ENCODE assay signal across 8 cellular contexts in the genomic region with DNA sequence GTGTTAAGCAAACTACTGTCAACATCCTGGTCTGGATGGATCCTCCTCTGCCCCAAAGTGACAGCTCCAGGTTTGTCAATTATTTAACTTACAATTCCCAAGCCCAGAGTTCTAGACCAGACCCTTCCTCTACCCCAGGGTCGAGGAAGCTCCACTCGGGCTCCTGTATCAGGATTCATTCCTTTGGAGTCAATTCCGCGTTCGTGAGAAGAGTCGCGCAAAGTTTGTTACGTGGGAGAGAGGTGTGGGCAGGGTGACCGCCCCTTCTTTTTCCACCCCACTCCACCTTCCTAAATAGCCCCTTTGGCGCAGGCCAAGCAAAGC. TPM values are rescaled to one million over a fixed set of nuclear protein-coding genes. Genes with fewer than 3 reads are reported as not detected.
DNase-seq lines count a peak whose midpoint lies in the region; ATAC-seq and TF ChIP-seq lines count a peak whose summit lies in the region.

No MANE protein-coding gene starts in this region.

- H3K79me2 ChIP-seq in GM23338 (replicated peaks; ENCODE audit: insufficient read depth) = peaks cover 31% of the 10 kb centered on the region

- peak overlapping the region; percentile 93 for H3K4me2 ChIP-seq in GM23338

- H3K4me1 Mint-ChIP-seq in GM23338 = peaks cover 11% of the 10 kb centered on the region; the same call in 2 of the 3 replicates

- peaks cover 10% of the 10 kb centered on the region for H4K20me1 ChIP-seq in GM23338 (replicated peaks; ENCODE audit: insufficient read depth)

- H3K4me1 ChIP-seq in GM23338 (ENCODE audit: insufficient read depth) (peaks cover 6% of the 10 kb centered on the region; the same call in 1 of the 2 replicates), gastroesophageal sphincter (peaks cover 11 to 53% (median 16%) of the 10 kb centered on the region in 3 donors)

- WGBS in gastroesophageal sphincter (ENCODE audit: low coverage in 1 of 2), 2 donors = 0% methylated on average over 9 of the region's 10 CpGs; no CpG with 5 or more reads in 1 of the 2 donors

- TF ChIP-seq POLR2A in gastroesophageal sphincter (IDR thresholded peaks at IDR 0.05) = no peak

- peak overlapping the region; percentile 92 for H3K4me3 Mint-ChIP-seq in GM23338

- DNase-seq in GM23338 (ENCODE audit: low spot score) (no peak), skeletal muscle cell (ENCODE audit: low read depth) (no peak), NOMO-1 treated with DMSO at 0.1 percent for 48 hours (lab: John Stamatoyannopoulos, UW; ENCODE audit: unreplicated experiment) (no peak), NCI-H1105 (lab: John Stamatoyannopoulos, UW) (no peak), HEK293T (ENCODE audit: extremely low spot score) (no peak)

- no peak overlapping the region for H3K27ac ChIP-seq in GM23338 (ENCODE audit: low read depth)
- H3K27ac ChIP-seq in gastroesophageal sphincter = peak overlapping the region; percentile 21 to 82 (median 81)

- peaks cover 4% of the 10 kb centered on the region for H3K27me3 Mint-ChIP-seq in GM23338 (ENCODE audit: insufficient read depth, low read depth, poor library complexity)

- H3K27ac Mint-ChIP-seq in GM23338 = no peak overlapping the region

- ATAC-seq in GM23338 = no peak
- ATAC-seq in gastroesophageal sphincter = no peak
- ATAC-seq in HG02571 (IDR thresholded peaks at IDR 0.05; ENCODE audit: unreplicated experiment) = no peak

- no peaks in the 10 kb centered on the region for H3K9me3 ChIP-seq in gastroesophageal sphincter

- TF ChIP-seq CTCF in GM23338 (conservative IDR thresholded peaks at IDR 0.05; ENCODE audit: low read depth in 2 of 2) (no peak), WI38 (IDR thresholded peaks at IDR 0.05; ENCODE audit: low read depth, low read length) (no peak), gastroesophageal sphincter (IDR thresholded peaks at IDR 0.05) (no peak)

- TF ChIP-seq EP300 in gastroesophageal sphincter (IDR thresholded peaks at IDR 0.05) = no peak

- H3F3A ChIP-seq in GM23338 (replicated peaks; ENCODE audit: low read depth) = no peaks in the 10 kb centered on the region

- H3K27me3 ChIP-seq in GM23338 (ENCODE audit: insufficient read depth) (no peaks in the 10 kb centered on the region), gastroesophageal sphincter (no peaks in the 10 kb centered on the region)

- no peaks in the 10 kb centered on the region for H3K9me2 ChIP-seq in GM23338 (ENCODE audit: insufficient read depth)

- peaks cover 11% of the 10 kb centered on the region; the same call in 2 of the 3 replicates for H3K36me3 Mint-ChIP-seq in GM23338 (ENCODE audit: low read depth)

- H3K4me3 ChIP-seq in GM23338 = peak overlapping the region; percentile 87
- peak overlapping the region; percentile 74 for H3K4me3 ChIP-seq in WI38 (ENCODE audit: low read depth, low read length)
- H3K4me3 ChIP-seq in gastroesophageal sphincter = peak overlapping the region; percentile 83 to 91
- H3K4me3 ChIP-seq in skeletal muscle cell (ENCODE audit: low read depth, low read length) = peak overlapping the region; percentile 98

- POLR2A ChIA-PET in HEK293T (lab: Yijun Ruan, JAX) = interaction anchor here (1.2 to 1.4 kb wide), 2 partner anchors 23 kb away, joined by 3 to 6 read pairs; no protein-coding TSS in a partner anchor

- CTCF ChIA-PET in HEK293T (lab: Yijun Ruan, JAX) = interaction anchor here (0.7 to 1.4 kb wide), 2 partner anchors 33 to 1104 kb away, joined by 3 to 4 read pairs; no protein-coding TSS in a partner anchor

- H3K36me3 ChIP-seq in GM23338 (ENCODE audit: insufficient read depth) (no peaks in the 10 kb centered on the region; the same call in 1 of the 2 replicates), gastroesophageal sphincter (peaks cover 0 to 5% of the 10 kb centered on the region in 2 donors)

- peaks cover 13% of the 10 kb centered on the region for H3K9me3 Mint-ChIP-seq in GM23338

- peak overlapping the region; percentile 80 for H2AFZ ChIP-seq in GM23338

TF ChIP-seq in HEK293T, 16 proteins besides CTCF, POLR2A, EP300 and RAD21:
- TF ChIP-seq ZNF384 (IDR thresholded peaks at IDR 0.05) (no peak), BHLHE40 (IDR thresholded peaks at IDR 0.05; ENCODE audit: borderline replicate concordance) (no peak), CTBP1 (IDR thresholded peaks at IDR 0.05; ENCODE audit: borderline replicate concordance) (no peak), HDGF (IDR thresholded peaks at IDR 0.05; ENCODE audit: borderline replicate concordance) (no peak), SUZ12 (IDR thresholded peaks at IDR 0.05) (no peak), FOXK2 (IDR thresholded peaks at IDR 0.05) (no peak), NFRKB (IDR thresholded peaks at IDR 0.05) (no peak)

RNA-seq across cellular contexts. Expression of gene SEL1L, which starts 0.5 kb away (rescaled TPM):
- 19.3 and 20.6 TPM in 2 replicates for total RNA-seq in GM23338 (2014; rRNA removed; shearing (Covaris generic))
- polyA plus RNA-seq in GM23338 (2016; fragmentation: Nextera tagmentation; extraction: Ambion mirVana) = 22.6 and 22.8 TPM in 2 replicates
- 10 to 100 TPM; 53.7 to 82.8 (median 71.6) TPM for total RNA-seq in gastroesophageal sphincter
